26 cellular contexts compared by ENCODE assay signal in genomic region chr5:2251298-2251697, GRCh38.
"Had no signal": no experiment of that assay in that cellular context is flagged by ENCODE, and none has a peak within 500 bp of the region (broad histone marks: within the 10 kb centered on the region; RNA-seq: fewer than 3 reads in every experiment).

No MANE protein-coding gene starts in this region.

- H3K36me3 ChIP-seq: ascending aorta, cardiac muscle cell, Peyer's patch had no signal

- H3K4me3 ChIP-seq: ascending aorta, cardiac muscle cell, K562, Peyer's patch had no signal

- H3K27me3 ChIP-seq: ascending aorta, cardiac muscle cell, Peyer's patch had no signal

- H3K4me3 Mint-ChIP-seq: activated CD4-positive, alpha-beta T cell treated with anti-CD3 and anti-CD28 coated beads, Interleukin-2, amount 10 ng/mL, durations not matched to agents 24 days and 14 days; activated CD8-positive, alpha-beta T cell treated with anti-CD3 and anti-CD28 coated beads for 36 hours; activated naive CD4-positive, alpha-beta T cell treated with anti-CD3 and anti-CD28 coated beads, Interleukin-2, amount 50 U/mL, for 24 hours; activated naive CD8-positive, alpha-beta T cell treated with anti-CD3 and anti-CD28 coated beads, Interleukin-2, amount 10 ng/mL, durations not matched to agents 7 days and 5 days; activated T-cell treated with anti-CD3 and anti-CD28 coated beads, Interleukin-2, amount 50 U/mL, for 24 hours; central memory CD8-positive, alpha-beta T cell; T-helper 2 cell treated with Interferon-gamma antibody and Interleukin-4, amounts not matched to agents 5 μg/mL and 100 μg/mL, for 36 hours had no signal

- H3K27ac ChIP-seq: ascending aorta, cardiac muscle cell, Peyer's patch had no signal

- H3K4me1 ChIP-seq: ascending aorta, Peyer's patch had no signal

- H3K27me3 Mint-ChIP-seq: activated CD4-positive, alpha-beta T cell treated with anti-CD3 and anti-CD28 coated beads, Interleukin-2, amount 10 ng/mL, durations not matched to agents 24 days and 14 days; activated CD8-positive, alpha-beta T cell treated with anti-CD3 and anti-CD28 coated beads for 36 hours; activated naive CD4-positive, alpha-beta T cell treated with anti-CD3 and anti-CD28 coated beads, Interleukin-2, amount 50 U/mL, for 24 hours; activated naive CD8-positive, alpha-beta T cell treated with anti-CD3 and anti-CD28 coated beads, Interleukin-2, amount 10 ng/mL, durations not matched to agents 7 days and 5 days; central memory CD8-positive, alpha-beta T cell had no signal

- H3K27ac Mint-ChIP-seq: activated CD4-positive, alpha-beta T cell treated with anti-CD3 and anti-CD28 coated beads, Interleukin-2, amount 10 ng/mL, durations not matched to agents 24 days and 14 days; activated CD8-positive, alpha-beta T cell treated with anti-CD3 and anti-CD28 coated beads for 36 hours; activated naive CD4-positive, alpha-beta T cell treated with anti-CD3 and anti-CD28 coated beads, Interleukin-2, amount 50 U/mL, for 24 hours; activated naive CD8-positive, alpha-beta T cell treated with anti-CD3 and anti-CD28 coated beads, Interleukin-2, amount 10 ng/mL, durations not matched to agents 7 days and 5 days; activated T-cell treated with anti-CD3 and anti-CD28 coated beads, Interleukin-2, amount 50 U/mL, for 24 hours; activated T-helper 2 cell treated with anti-CD3 and anti-CD28 coated beads, Interferon-gamma antibody, Interleukin-2, Interleukin-4, amounts not matched to agents 10 μg/mL and 5 μg/mL and 100 μg/mL, durations not matched to agents 14 hours and 24 hours and 36 hours; T-helper 2 cell treated with Interferon-gamma antibody and Interleukin-4, amounts not matched to agents 5 μg/mL and 100 μg/mL, for 36 hours had no signal

- H3K36me3 Mint-ChIP-seq: activated naive CD4-positive, alpha-beta T cell treated with anti-CD3 and anti-CD28 coated beads, Interleukin-2, amount 50 U/mL, for 24 hours; activated naive CD8-positive, alpha-beta T cell treated with anti-CD3 and anti-CD28 coated beads, Interleukin-2, amount 10 ng/mL, durations not matched to agents 7 days and 5 days had no signal

- H3K4me1 Mint-ChIP-seq: activated CD4-positive, alpha-beta T cell treated with anti-CD3 and anti-CD28 coated beads, Interleukin-2, amount 10 ng/mL, durations not matched to agents 24 days and 14 days; activated naive CD4-positive, alpha-beta T cell treated with anti-CD3 and anti-CD28 coated beads, Interleukin-2, amount 50 U/mL, for 24 hours; central memory CD8-positive, alpha-beta T cell had no signal

- ATAC-seq: activated CD8-positive, alpha-beta T cell treated with anti-CD3 and anti-CD28 coated beads for 36 hours; K562; PC-3 had no signal

- DNase-seq: activated CD4-positive, alpha-beta T cell treated with anti-CD3 and anti-CD28 coated beads, Interleukin-2, amount 10 ng/mL, durations not matched to agents 24 days and 14 days; activated CD4-positive, alpha-beta T cell treated with anti-CD3 and anti-CD28 coated beads, Interleukin-2, amount 50 U/mL, for 4 hours; activated CD8-positive, alpha-beta T cell treated with anti-CD3 and anti-CD28 coated beads for 36 hours; activated gamma-delta T cell; activated naive CD4-positive, alpha-beta T cell treated with Interleukin-2 at 50 U/mL for 16 hours; activated naive CD8-positive, alpha-beta T cell treated with anti-CD3 and anti-CD28 coated beads, Interleukin-2, amount 10 ng/mL, durations not matched to agents 7 days and 5 days; activated T-cell treated with anti-CD3 and anti-CD28 coated beads, Interleukin-2, amount 50 U/mL, for 24 hours; amygdala; NCI-H1092 treated with DMSO at 0.1 percent for 48 hours; NCI-H1417; NCI-H187 treated with DMSO at 0.1 percent for 48 hours; NCI-H2081; NCI-H345; NCI-H524 treated with DMSO at 0.1 percent for 48 hours; NCI-H748 treated with DMSO at 0.1 percent for 48 hours; NK-92 treated with Interleukin-12 subunit alpha and Interleukin-12 subunit beta, amount 100 ng/mL, for 24 hours; PC-3; Peyer's patch; RPMI8226 had no signal

- H3K9me3 ChIP-seq: ascending aorta, Peyer's patch had no signal

- H3K9me3 Mint-ChIP-seq: activated CD4-positive, alpha-beta T cell treated with anti-CD3 and anti-CD28 coated beads, Interleukin-2, amount 10 ng/mL, durations not matched to agents 24 days and 14 days; activated T-helper 2 cell treated with anti-CD3 and anti-CD28 coated beads, Interferon-gamma antibody, Interleukin-2, Interleukin-4, amounts not matched to agents 10 μg/mL and 5 μg/mL and 100 μg/mL, durations not matched to agents 14 hours and 24 hours and 36 hours; central memory CD8-positive, alpha-beta T cell; T-helper 2 cell treated with Interferon-gamma antibody and Interleukin-4, amounts not matched to agents 5 μg/mL and 100 μg/mL, for 36 hours had no signal
